In genomic region chr22:38503021-38503420, GRCh38 we compare ENCODE assay signal across 9 cellular contexts. TPM values are rescaled to one million over a fixed set of nuclear protein-coding genes. Genes with fewer than 3 reads are reported as not detected.
DNase-seq lines count a peak whose midpoint lies in the region; ATAC-seq and TF ChIP-seq lines count a peak whose summit lies in the region.
"Had no signal": no experiment of that assay in that cellular context is flagged by ENCODE, and none has a peak within 500 bp of the region (broad histone marks: within the 10 kb centered on the region; RNA-seq: fewer than 3 reads in every experiment).

No MANE protein-coding gene starts in this region.

- peaks cover 2% of the 10 kb centered on the region for H3K36me3 ChIP-seq in kidney epithelial cell (ENCODE audit: control insufficient read depth, insufficient read depth, low read length)
- peaks cover 23% of the 10 kb centered on the region for H3K36me3 ChIP-seq in thoracic aorta

- POLR2A ChIA-PET in activated naive CD8-positive, alpha-beta T cell treated with anti-CD3 and anti-CD28 coated beads, Interleukin-2, amount 10 ng/mL, durations not matched to agents 7 days and 5 days (lab: Charles Lee) = interaction anchor here (0.7 to 1.1 kb wide), 2 partner anchors 21 to 68 kb away, joined by 3 to 4 read pairs; no protein-coding TSS in a partner anchor

- H3K27me3 ChIP-seq in kidney epithelial cell (ENCODE audit: control insufficient read depth, insufficient read depth, low read length) (no peaks in the 10 kb centered on the region), thoracic aorta (replicated peaks; ENCODE audit: insufficient read depth) (no peaks in the 10 kb centered on the region)

- H3K9me3 ChIP-seq in thoracic aorta = no peaks in the 10 kb centered on the region

- TF ChIP-seq CTCF in kidney epithelial cell (IDR thresholded peaks at IDR 0.05; ENCODE audit: insufficient read depth, low read length, poor library complexity, severe bottlenecking) (no peak), thoracic aorta (IDR thresholded peaks at IDR 0.05) (no peak)

- peaks cover 58% of the 10 kb centered on the region for H3K36me3 Mint-ChIP-seq in activated naive CD8-positive, alpha-beta T cell treated with anti-CD3 and anti-CD28 coated beads, Interleukin-2, amount 10 ng/mL, durations not matched to agents 7 days and 5 days

- H3K4me3 ChIP-seq in kidney epithelial cell (ENCODE audit: low read depth, low read length) (peak overlapping the region; percentile 97), thoracic aorta (peak overlapping the region; percentile 95)

- peak overlapping the region; percentile 15 to 26 for H3K27ac ChIP-seq in thoracic aorta

- peak overlapping the region; percentile 98 for H3K4me3 Mint-ChIP-seq in activated naive CD8-positive, alpha-beta T cell treated with anti-CD3 and anti-CD28 coated beads, Interleukin-2, amount 10 ng/mL, durations not matched to agents 7 days and 5 days

- DNase-seq in activated naive CD4-positive, alpha-beta T cell treated with Interleukin-2 at 50 U/mL for 16 hours = peak; percentile 8
- no peak for DNase-seq in activated naive CD4-positive, alpha-beta T cell (lab: John Stamatoyannopoulos, UW)
- DNase-seq in activated naive CD8-positive, alpha-beta T cell treated with anti-CD3 and anti-CD28 coated beads, Interleukin-2, amount 10 ng/mL, durations not matched to agents 7 days and 5 days = no peak
- DNase-seq in kidney epithelial cell (ENCODE audit: low read depth) (no peak), thoracic aorta (ENCODE audit: low spot score) (no peak), NCI-H345 treated with DMSO at 0.1 percent for 48 hours (lab: John Stamatoyannopoulos, UW; ENCODE audit: unreplicated experiment) (no peak), HUDEP-2 (lab: John Stamatoyannopoulos, UW; ENCODE audit: unreplicated experiment in 76 of 76) (no peak), NOMO-1 (lab: John Stamatoyannopoulos, UW; ENCODE audit: unreplicated experiment in 2 of 2) (no peak)

- peaks cover 50% of the 10 kb centered on the region for H3K4me1 Mint-ChIP-seq in activated naive CD8-positive, alpha-beta T cell treated with anti-CD3 and anti-CD28 coated beads, Interleukin-2, amount 10 ng/mL, durations not matched to agents 7 days and 5 days

- H3K27me3 Mint-ChIP-seq in activated naive CD8-positive, alpha-beta T cell treated with anti-CD3 and anti-CD28 coated beads, Interleukin-2, amount 10 ng/mL, durations not matched to agents 7 days and 5 days = no peaks in the 10 kb centered on the region

- H3K4me1 ChIP-seq in thoracic aorta (ENCODE audit: control insufficient read depth in 1 of 2, low read depth in 2 of 2) = peaks cover 20 to 72% of the 10 kb centered on the region in 2 donors

- peak overlapping the region; percentile 69 for H3K27ac Mint-ChIP-seq in activated naive CD8-positive, alpha-beta T cell treated with anti-CD3 and anti-CD28 coated beads, Interleukin-2, amount 10 ng/mL, durations not matched to agents 7 days and 5 days

- no peaks in the 10 kb centered on the region for H3K9me3 Mint-ChIP-seq in activated naive CD8-positive, alpha-beta T cell treated with anti-CD3 and anti-CD28 coated beads, Interleukin-2, amount 10 ng/mL, durations not matched to agents 7 days and 5 days

- no peak for ATAC-seq in activated naive CD8-positive, alpha-beta T cell treated with anti-CD3 and anti-CD28 coated beads, Interleukin-2, amount 10 ng/mL, durations not matched to agents 7 days and 5 days (ENCODE audit: low read depth)
- no peak for ATAC-seq in thoracic aorta (ENCODE audit: insufficient number of reproducible peaks, low FRiP score, low read depth)

RNA-seq across cellular contexts. Expression of gene DDX17, which starts 3.1 kb away (rescaled TPM):
- total RNA-seq in activated naive CD8-positive, alpha-beta T cell treated with anti-CD3 and anti-CD28 coated beads, Interleukin-2, amount 10 ng/mL, durations not matched to agents 7 days and 5 days = 100 to 1,000 TPM; 667 to 710 TPM
- total RNA-seq in kidney epithelial cell (333 and 445 TPM in 2 replicates), thoracic aorta (100 to 1,000 TPM; 663 to 682 TPM)

RNA-seq across cellular contexts. Expression of gene KDELR3, which starts 35.1 kb away (rescaled TPM):
- total RNA-seq in activated naive CD8-positive, alpha-beta T cell treated with anti-CD3 and anti-CD28 coated beads, Interleukin-2, amount 10 ng/mL, durations not matched to agents 7 days and 5 days = 1 to 10 TPM in 1 of 2 experiments, under 1 TPM in 1; 0.91 to 1.4 TPM
- total RNA-seq in kidney epithelial cell (17.0 and 18.5 TPM in 2 replicates), thoracic aorta (10 to 100 TPM; 16.8 to 52.9 TPM)

RNA-seq across cellular contexts. Expression of gene KCNJ4, which starts 48.0 kb away (rescaled TPM):
- total RNA-seq in activated naive CD8-positive, alpha-beta T cell treated with anti-CD3 and anti-CD28 coated beads, Interleukin-2, amount 10 ng/mL, durations not matched to agents 7 days and 5 days = not detected
- total RNA-seq in kidney epithelial cell = not detected in 2 replicates
- total RNA-seq in thoracic aorta = not detected
- total RNA-seq: T-helper 1 cell treated with Interleukin-12 subunit alpha and Interleukin-12 subunit beta and Interleukin-4 antibody, amounts not matched to agents 30 ng/mL and 1 ng/mL, for 36 hours had no signal
